1 cellular context compared by ENCODE assay signal in genomic region chr7:105829681-105830322, GRCh38.
TF ChIP-seq lines count a peak whose summit lies in the region.

No MANE protein-coding gene starts in this region.

TF ChIP-seq in IMR-90, 13 proteins besides CTCF, POLR2A, EP300 and RAD21 (continued from another document):
- TF ChIP-seq, protein P1, sequence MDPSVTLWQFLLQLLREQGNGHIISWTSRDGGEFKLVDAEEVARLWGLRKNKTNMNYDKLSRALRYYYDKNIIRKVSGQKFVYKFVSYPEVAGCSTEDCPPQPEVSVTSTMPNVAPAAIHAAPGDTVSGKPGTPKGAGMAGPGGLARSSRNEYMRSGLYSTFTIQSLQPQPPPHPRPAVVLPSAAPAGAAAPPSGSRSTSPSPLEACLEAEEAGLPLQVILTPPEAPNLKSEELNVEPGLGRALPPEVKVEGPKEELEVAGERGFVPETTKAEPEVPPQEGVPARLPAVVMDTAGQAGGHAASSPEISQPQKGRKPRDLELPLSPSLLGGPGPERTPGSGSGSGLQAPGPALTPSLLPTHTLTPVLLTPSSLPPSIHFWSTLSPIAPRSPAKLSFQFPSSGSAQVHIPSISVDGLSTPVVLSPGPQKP (IDR thresholded peaks at IDR 0.05; ENCODE audit: borderline replicate concordance, low read depth, low read length), result no peak
- TF ChIP-seq BHLHE40 (IDR thresholded peaks at IDR 0.05; ENCODE audit: low read depth, low read length), result no peak
- no peak for TF ChIP-seq SMC3 (IDR thresholded peaks at IDR 0.05; ENCODE audit: low read depth, low read length)
- TF ChIP-seq RCOR1 (IDR thresholded peaks at IDR 0.05; ENCODE audit: insufficient replicate concordance, low read length), result no peak
- no peak for TF ChIP-seq CEBPB (IDR thresholded peaks at IDR 0.05; ENCODE audit: low read depth, low read length)
- no peak for TF ChIP-seq NFE2L2 (IDR thresholded peaks at IDR 0.05; ENCODE audit: low read depth, low read length)
